1 cellular context compared by ENCODE assay signal in the genomic region with DNA sequence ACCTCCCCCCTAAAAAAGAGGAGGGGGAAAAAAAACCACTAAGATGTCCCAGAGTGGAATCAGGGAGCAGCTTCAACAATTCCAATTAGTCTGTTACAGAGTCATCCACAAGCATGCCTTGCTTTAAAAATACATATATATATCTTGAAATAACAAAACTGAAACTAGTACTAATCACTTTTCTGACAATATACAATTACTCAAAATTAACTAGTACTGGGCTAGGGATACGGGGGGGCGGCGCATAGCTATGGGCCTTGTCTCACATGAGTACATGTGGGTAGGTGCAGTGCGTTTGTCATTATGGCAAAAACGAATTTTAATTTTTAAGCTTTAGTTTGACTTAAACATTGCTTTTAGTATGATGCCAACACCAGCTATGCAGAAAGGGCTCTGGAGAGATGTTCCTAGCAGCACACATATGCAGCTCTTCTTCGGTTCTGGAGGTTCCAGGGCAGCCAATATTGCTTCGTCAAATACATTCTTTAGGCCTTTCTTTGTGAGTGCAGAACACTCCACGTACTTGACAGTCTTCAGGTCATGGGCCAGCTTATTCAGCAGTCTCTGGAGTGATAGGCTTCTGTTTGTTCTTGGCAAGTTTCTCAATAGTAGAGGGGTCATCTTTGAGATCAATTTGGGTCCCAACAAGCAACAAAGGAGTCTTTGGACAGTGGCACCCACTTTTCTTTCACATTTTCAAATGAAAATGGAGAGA.
TF ChIP-seq lines count a peak whose summit lies in the region.

No MANE protein-coding gene starts in this region.

TF ChIP-seq in HepG2, 621 proteins besides CTCF, POLR2A, EP300 and RAD21 (continued from another document):
- no peak for TF ChIP-seq HDAC2 (CRISPR knock-in tag; IDR thresholded peaks at IDR 0.05)
- no peak for TF ChIP-seq ZNF629 (CRISPR knock-in tag; conservative IDR thresholded peaks at IDR 0.05)
- no peak for TF ChIP-seq ETV5 (CRISPR knock-in tag; IDR thresholded peaks at IDR 0.05; ENCODE audit: borderline replicate concordance)
- TF ChIP-seq MXD3 (CRISPR knock-in tag; IDR thresholded peaks at IDR 0.05): no peak
- TF ChIP-seq, protein P1, sequence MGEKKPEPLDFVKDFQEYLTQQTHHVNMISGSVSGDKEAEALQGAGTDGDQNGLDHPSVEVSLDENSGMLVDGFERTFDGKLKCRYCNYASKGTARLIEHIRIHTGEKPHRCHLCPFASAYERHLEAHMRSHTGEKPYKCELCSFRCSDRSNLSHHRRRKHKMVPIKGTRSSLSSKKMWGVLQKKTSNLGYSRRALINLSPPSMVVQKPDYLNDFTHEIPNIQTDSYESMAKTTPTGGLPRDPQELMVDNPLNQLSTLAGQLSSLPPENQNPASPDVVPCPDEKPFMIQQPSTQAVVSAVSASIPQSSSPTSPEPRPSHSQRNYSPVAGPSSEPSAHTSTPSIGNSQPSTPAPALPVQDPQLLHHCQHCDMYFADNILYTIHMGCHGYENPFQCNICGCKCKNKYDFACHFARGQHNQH (CRISPR knock-in tag; IDR thresholded peaks at IDR 0.05): no peak
- TF ChIP-seq ZNF772 (CRISPR knock-in tag; IDR thresholded peaks at IDR 0.05): no peak
- TF ChIP-seq KLF9 (CRISPR knock-in tag; IDR thresholded peaks at IDR 0.05; ENCODE audit: low read depth): no peak
- no peak for TF ChIP-seq HCFC1 (IDR thresholded peaks at IDR 0.05; ENCODE audit: low read depth, low read length)
- no peak for TF ChIP-seq ZNF274 (CRISPR knock-in tag; IDR thresholded peaks at IDR 0.05)
- no peak for TF ChIP-seq KLF15 (CRISPR knock-in tag; IDR thresholded peaks at IDR 0.05; ENCODE audit: borderline replicate concordance)
- TF ChIP-seq NR2F1 (CRISPR knock-in tag; IDR thresholded peaks at IDR 0.05): 0 out of 4 replicates have a peak, but pooled peaks of 1 of the 2 experiments have one; percentile 31
- TF ChIP-seq ASH2L (IDR thresholded peaks at IDR 0.05; ENCODE audit: insufficient read length, low read depth, low read length): peak; percentile 6
- no peak for TF ChIP-seq ZNF136 (CRISPR knock-in tag; IDR thresholded peaks at IDR 0.05; ENCODE audit: low read depth)
- TF ChIP-seq, protein P2, sequence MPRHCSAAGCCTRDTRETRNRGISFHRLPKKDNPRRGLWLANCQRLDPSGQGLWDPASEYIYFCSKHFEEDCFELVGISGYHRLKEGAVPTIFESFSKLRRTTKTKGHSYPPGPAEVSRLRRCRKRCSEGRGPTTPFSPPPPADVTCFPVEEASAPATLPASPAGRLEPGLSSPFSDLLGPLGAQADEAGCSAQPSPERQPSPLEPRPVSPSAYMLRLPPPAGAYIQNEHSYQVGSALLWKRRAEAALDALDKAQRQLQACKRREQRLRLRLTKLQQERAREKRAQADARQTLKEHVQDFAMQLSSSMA (CRISPR knock-in tag; IDR thresholded peaks at IDR 0.05): no peak
- TF ChIP-seq NR3C1 (CRISPR knock-in tag; IDR thresholded peaks at IDR 0.05): no peak
- no peak for TF ChIP-seq ZNF383 (CRISPR knock-in tag; IDR thresholded peaks at IDR 0.05; ENCODE audit: borderline replicate concordance)
- no peak for TF ChIP-seq FOXM1 (CRISPR knock-in tag; IDR thresholded peaks at IDR 0.05)
- no peak for TF ChIP-seq ZIK1 (CRISPR knock-in tag; IDR thresholded peaks at IDR 0.05; ENCODE audit: borderline replicate concordance, low read depth)
- no peak for TF ChIP-seq U2AF2 (IDR thresholded peaks at IDR 0.05; ENCODE audit: low read depth, low read length)
- no peak for TF ChIP-seq FOXJ3 (CRISPR knock-in tag; IDR thresholded peaks at IDR 0.05; ENCODE audit: borderline replicate concordance)
- TF ChIP-seq IRF2 (CRISPR knock-in tag; IDR thresholded peaks at IDR 0.05): no peak
- TF ChIP-seq SSRP1 (CRISPR knock-in tag; IDR thresholded peaks at IDR 0.05): no peak
- TF ChIP-seq ZMYM3 (CRISPR knock-in tag; IDR thresholded peaks at IDR 0.05): no peak
- TF ChIP-seq, protein P3, sequence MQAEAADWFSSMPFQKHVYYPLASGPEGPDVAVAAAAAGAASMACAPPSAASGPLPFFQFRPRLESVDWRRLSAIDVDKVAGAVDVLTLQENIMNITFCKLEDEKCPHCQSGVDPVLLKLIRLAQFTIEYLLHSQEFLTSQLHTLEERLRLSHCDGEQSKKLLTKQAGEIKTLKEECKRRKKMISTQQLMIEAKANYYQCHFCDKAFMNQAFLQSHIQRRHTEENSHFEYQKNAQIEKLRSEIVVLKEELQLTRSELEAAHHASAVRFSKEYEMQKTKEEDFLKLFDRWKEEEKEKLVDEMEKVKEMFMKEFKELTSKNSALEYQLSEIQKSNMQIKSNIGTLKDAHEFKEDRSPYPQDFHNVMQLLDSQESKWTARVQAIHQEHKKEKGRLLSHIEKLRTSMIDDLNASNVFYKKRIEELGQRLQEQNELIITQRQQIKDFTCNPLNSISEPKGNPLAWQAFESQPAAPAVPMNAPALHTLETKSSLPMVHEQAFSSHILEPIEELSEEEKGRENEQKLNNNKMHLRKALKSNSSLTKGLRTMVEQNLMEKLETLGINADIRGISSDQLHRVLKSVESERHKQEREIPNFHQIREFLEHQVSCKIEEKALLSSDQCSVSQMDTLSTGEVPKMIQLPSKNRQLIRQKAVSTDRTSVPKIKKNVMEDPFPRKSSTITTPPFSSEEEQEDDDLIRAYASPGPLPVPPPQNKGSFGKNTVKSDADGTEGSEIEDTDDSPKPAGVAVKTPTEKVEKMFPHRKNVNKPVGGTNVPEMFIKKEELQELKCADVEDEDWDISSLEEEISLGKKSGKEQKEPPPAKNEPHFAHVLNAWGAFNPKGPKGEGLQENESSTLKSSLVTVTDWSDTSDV (CRISPR knock-in tag; IDR thresholded peaks at IDR 0.05): no peak
- no peak for TF ChIP-seq TERF1 (CRISPR knock-in tag; IDR thresholded peaks at IDR 0.05)
- TF ChIP-seq NCOA2 (CRISPR knock-in tag; IDR thresholded peaks at IDR 0.05): peak; percentile 30; the same call in 1 of the 2 replicates
- no peak for TF ChIP-seq ZFP36L2 (CRISPR knock-in tag; IDR thresholded peaks at IDR 0.05)
- TF ChIP-seq EED (CRISPR knock-in tag; IDR thresholded peaks at IDR 0.05): no peak
- 0 out of 2 replicates have a peak, but pooled peaks have one; percentile 12 for TF ChIP-seq MLX (CRISPR knock-in tag; IDR thresholded peaks at IDR 0.05)
- peak; percentile 29; the same call in 1 of the 2 replicates for TF ChIP-seq TBX2 (CRISPR knock-in tag; IDR thresholded peaks at IDR 0.05; ENCODE audit: borderline replicate concordance)
- TF ChIP-seq, protein P4, sequence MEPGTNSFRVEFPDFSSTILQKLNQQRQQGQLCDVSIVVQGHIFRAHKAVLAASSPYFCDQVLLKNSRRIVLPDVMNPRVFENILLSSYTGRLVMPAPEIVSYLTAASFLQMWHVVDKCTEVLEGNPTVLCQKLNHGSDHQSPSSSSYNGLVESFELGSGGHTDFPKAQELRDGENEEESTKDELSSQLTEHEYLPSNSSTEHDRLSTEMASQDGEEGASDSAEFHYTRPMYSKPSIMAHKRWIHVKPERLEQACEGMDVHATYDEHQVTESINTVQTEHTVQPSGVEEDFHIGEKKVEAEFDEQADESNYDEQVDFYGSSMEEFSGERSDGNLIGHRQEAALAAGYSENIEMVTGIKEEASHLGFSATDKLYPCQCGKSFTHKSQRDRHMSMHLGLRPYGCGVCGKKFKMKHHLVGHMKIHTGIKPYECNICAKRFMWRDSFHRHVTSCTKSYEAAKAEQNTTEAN (CRISPR knock-in tag; conservative IDR thresholded peaks at IDR 0.05): no peak
- no peak for TF ChIP-seq TOPORS (CRISPR knock-in tag; IDR thresholded peaks at IDR 0.05)
- TF ChIP-seq ETS1 (CRISPR knock-in tag; IDR thresholded peaks at IDR 0.05): no peak
- no peak for TF ChIP-seq PHF8 (CRISPR knock-in tag; IDR thresholded peaks at IDR 0.05)
- TF ChIP-seq GZF1 (CRISPR knock-in tag; IDR thresholded peaks at IDR 0.05): no peak
- 0 out of 2 replicates have a peak, but pooled peaks have one; percentile 44 for TF ChIP-seq BRCA1 (CRISPR knock-in tag; IDR thresholded peaks at IDR 0.05)
- TF ChIP-seq, protein P5, sequence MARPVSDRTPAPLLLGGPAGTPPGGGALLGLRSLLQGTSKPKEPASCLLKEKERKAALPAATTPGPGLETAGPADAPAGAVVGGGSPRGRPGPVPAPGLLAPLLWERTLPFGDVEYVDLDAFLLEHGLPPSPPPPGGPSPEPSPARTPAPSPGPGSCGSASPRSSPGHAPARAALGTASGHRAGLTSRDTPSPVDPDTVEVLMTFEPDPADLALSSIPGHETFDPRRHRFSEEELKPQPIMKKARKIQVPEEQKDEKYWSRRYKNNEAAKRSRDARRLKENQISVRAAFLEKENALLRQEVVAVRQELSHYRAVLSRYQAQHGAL (CRISPR knock-in tag; IDR thresholded peaks at IDR 0.05; ENCODE audit: not compliant biosample characterization): peak; percentile 47
- TF ChIP-seq ZNF850 (CRISPR knock-in tag; conservative IDR thresholded peaks at IDR 0.05): no peak
- peak; percentile 42 for TF ChIP-seq HNF4A (CRISPR knock-in tag; IDR thresholded peaks at IDR 0.05)
- no peak for TF ChIP-seq ZNF678 (CRISPR knock-in tag; IDR thresholded peaks at IDR 0.05)
- no peak for TF ChIP-seq MTF1 (CRISPR knock-in tag; IDR thresholded peaks at IDR 0.05)
- TF ChIP-seq, protein P6, sequence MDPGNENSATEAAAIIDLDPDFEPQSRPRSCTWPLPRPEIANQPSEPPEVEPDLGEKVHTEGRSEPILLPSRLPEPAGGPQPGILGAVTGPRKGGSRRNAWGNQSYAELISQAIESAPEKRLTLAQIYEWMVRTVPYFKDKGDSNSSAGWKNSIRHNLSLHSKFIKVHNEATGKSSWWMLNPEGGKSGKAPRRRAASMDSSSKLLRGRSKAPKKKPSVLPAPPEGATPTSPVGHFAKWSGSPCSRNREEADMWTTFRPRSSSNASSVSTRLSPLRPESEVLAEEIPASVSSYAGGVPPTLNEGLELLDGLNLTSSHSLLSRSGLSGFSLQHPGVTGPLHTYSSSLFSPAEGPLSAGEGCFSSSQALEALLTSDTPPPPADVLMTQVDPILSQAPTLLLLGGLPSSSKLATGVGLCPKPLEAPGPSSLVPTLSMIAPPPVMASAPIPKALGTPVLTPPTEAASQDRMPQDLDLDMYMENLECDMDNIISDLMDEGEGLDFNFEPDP (CRISPR knock-in tag; conservative IDR thresholded peaks at IDR 0.05): 0 out of 2 replicates have a peak, but pooled peaks have one; percentile 57
- no peak for TF ChIP-seq ZNF143 (CRISPR knock-in tag; IDR thresholded peaks at IDR 0.05)
- no peak for TF ChIP-seq ZNF607 (CRISPR knock-in tag; IDR thresholded peaks at IDR 0.05; ENCODE audit: borderline replicate concordance)
- TF ChIP-seq MAZ (IDR thresholded peaks at IDR 0.05; ENCODE audit: borderline replicate concordance, low read depth, low read length): no peak
- 0 out of 2 replicates have a peak, but pooled peaks have one; percentile 35 for TF ChIP-seq MAZ (CRISPR knock-in tag; IDR thresholded peaks at IDR 0.05; ENCODE audit: low read depth)
- no peak for TF ChIP-seq JARID2 (CRISPR knock-in tag; IDR thresholded peaks at IDR 0.05; ENCODE audit: insufficient replicate concordance)
TF ChIP-seq in HepG2: peak in this region for 42.
